In the genomic region with DNA sequence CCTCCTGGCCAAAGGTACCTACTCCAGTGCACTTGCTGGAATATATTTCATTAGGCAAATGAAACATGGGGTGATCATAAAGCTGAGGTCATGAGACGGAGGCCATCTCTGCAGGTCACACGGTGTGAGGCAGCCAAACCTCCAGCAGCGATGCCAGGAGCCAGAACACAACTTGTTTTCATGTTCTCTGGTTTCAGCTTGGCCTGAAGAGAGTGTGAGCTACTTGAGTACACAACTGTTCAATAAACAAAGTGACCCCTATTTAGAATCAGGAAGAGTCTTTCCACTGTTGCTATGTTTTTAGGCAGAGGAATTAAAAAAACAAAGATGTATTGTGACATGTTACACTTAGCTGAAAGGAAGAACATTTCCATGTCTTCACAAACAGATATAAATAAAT, we compare ENCODE assay signal across 1 cellular context.
TF ChIP-seq lines count a peak whose summit lies in the region.

No MANE protein-coding gene starts in this region.

TF ChIP-seq in A549, 52 proteins besides CTCF, POLR2A, EP300 and RAD21 (continued from another document):
- TF ChIP-seq, protein P1, sequence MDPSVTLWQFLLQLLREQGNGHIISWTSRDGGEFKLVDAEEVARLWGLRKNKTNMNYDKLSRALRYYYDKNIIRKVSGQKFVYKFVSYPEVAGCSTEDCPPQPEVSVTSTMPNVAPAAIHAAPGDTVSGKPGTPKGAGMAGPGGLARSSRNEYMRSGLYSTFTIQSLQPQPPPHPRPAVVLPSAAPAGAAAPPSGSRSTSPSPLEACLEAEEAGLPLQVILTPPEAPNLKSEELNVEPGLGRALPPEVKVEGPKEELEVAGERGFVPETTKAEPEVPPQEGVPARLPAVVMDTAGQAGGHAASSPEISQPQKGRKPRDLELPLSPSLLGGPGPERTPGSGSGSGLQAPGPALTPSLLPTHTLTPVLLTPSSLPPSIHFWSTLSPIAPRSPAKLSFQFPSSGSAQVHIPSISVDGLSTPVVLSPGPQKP (IDR thresholded peaks at IDR 0.05; ENCODE audit: low read depth, low read length) = no peak
- TF ChIP-seq, protein P2, sequence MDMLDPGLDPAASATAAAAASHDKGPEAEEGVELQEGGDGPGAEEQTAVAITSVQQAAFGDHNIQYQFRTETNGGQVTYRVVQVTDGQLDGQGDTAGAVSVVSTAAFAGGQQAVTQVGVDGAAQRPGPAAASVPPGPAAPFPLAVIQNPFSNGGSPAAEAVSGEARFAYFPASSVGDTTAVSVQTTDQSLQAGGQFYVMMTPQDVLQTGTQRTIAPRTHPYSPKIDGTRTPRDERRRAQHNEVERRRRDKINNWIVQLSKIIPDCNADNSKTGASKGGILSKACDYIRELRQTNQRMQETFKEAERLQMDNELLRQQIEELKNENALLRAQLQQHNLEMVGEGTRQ (IDR thresholded peaks at IDR 0.05) = no peak
- TF ChIP-seq CHD2 (IDR thresholded peaks at IDR 0.05; ENCODE audit: low read length, partially characterized antibody) = no peak
- no peak for TF ChIP-seq MAFK (IDR thresholded peaks at IDR 0.05; ENCODE audit: partially characterized antibody)
- TF ChIP-seq, protein P3, sequence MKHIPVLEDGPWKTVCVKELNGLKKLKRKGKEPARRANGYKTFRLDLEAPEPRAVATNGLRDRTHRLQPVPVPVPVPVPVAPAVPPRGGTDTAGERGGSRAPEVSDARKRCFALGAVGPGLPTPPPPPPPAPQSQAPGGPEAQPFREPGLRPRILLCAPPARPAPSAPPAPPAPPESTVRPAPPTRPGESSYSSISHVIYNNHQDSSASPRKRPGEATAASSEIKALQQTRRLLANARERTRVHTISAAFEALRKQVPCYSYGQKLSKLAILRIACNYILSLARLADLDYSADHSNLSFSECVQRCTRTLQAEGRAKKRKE (CRISPR knock-in tag; IDR thresholded peaks at IDR 0.05; ENCODE audit: low read depth) = no peak
- TF ChIP-seq MAZ (IDR thresholded peaks at IDR 0.05; ENCODE audit: borderline replicate concordance, low read depth, low read length) = no peak
- TF ChIP-seq CHD4 (IDR thresholded peaks at IDR 0.05; ENCODE audit: borderline replicate concordance) = no peak
